Comparison of ENCODE assay signal across 27 cellular contexts in the genomic region with DNA sequence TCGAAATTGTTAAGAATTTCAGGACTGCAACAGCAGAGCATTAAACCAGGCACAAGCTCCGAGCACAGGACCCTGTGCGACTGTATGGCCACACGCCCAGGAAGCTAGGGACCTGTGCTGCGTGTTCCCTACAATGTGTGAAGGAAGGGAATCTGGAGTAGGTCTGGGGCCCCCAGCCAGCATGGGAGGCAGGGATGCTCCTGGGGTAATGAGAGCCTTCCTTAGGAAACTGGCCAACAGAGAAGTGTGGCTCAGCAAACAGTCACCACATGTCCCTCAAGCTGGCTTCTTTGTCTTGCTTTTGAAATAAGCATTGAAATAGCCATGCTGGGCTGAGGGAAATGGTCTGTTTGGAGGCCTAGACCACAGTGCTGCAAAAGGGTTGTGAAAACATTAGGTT. TPM values are rescaled to one million over a fixed set of nuclear protein-coding genes. Genes with fewer than 3 reads are reported as not detected.
DNase-seq lines count a peak whose midpoint lies in the region; TF ChIP-seq lines count a peak whose summit lies in the region.
"Had no signal": no experiment of that assay in that cellular context is flagged by ENCODE, and none has a peak within 500 bp of the region (broad histone marks: within the 10 kb centered on the region; RNA-seq: fewer than 3 reads in every experiment).

No MANE protein-coding gene starts in this region.

- intact Hi-C loops in posterior vena cava (cut with DNase I): no loop called here

- no peak for TF ChIP-seq CTCF in Peyer's patch (IDR thresholded peaks at IDR 0.05)
- no peak for TF ChIP-seq CTCF in type B pancreatic cell (conservative IDR thresholded peaks at IDR 0.05)
- TF ChIP-seq CTCF in coronary artery (IDR thresholded peaks at IDR 0.05): no peak

- peaks cover 10% of the 10 kb centered on the region for H3K36me3 Mint-ChIP-seq in type B pancreatic cell
- H3K36me3 Mint-ChIP-seq: CD4-positive, alpha-beta memory T cell; naive thymus-derived CD8-positive, alpha-beta T cell had no signal

- no peaks in the 10 kb centered on the region for H3K9me3 Mint-ChIP-seq in type B pancreatic cell
- H3K9me3 Mint-ChIP-seq: activated CD4-positive, alpha-beta T cell treated with anti-CD3 and anti-CD28 coated beads, Interleukin-2, amount 10 ng/mL, durations not matched to agents 7 days and 5 days; activated T-cell treated with anti-CD3 and anti-CD28 coated beads, Interleukin-2, amount 50 U/mL, for 4 hours; CD4-positive, alpha-beta memory T cell; naive thymus-derived CD8-positive, alpha-beta T cell had no signal

- peak overlapping the region; percentile 41 for H3K9ac ChIP-seq in mucosa of stomach (ENCODE audit: low read length)

- H3K4me3 ChIP-seq in Peyer's patch (no peak overlapping the region), mucosa of stomach (ENCODE audit: low read length) (no peak overlapping the region), coronary artery (no peak overlapping the region)
- H3K4me3 ChIP-seq: left lung, vagina had no signal

- no peaks in the 10 kb centered on the region for H3K9me3 ChIP-seq in Peyer's patch
- no peaks in the 10 kb centered on the region for H3K9me3 ChIP-seq in mucosa of stomach (ENCODE audit: control insufficient read depth, low read length)
- H3K9me3 ChIP-seq: left lung, vagina had no signal

- TF ChIP-seq POLR2A in Peyer's patch (IDR thresholded peaks at IDR 0.05): no peak

- peaks cover 17% of the 10 kb centered on the region for H3K4me1 Mint-ChIP-seq in type B pancreatic cell (ENCODE audit: unreplicated experiment)
- H3K4me1 Mint-ChIP-seq: activated CD4-positive, alpha-beta T cell treated with anti-CD3 and anti-CD28 coated beads, Interleukin-2, amount 10 ng/mL, durations not matched to agents 7 days and 5 days; CD4-positive, alpha-beta memory T cell had no signal

- peak overlapping the region; percentile 24 for H3K27ac Mint-ChIP-seq in type B pancreatic cell
- H3K27ac Mint-ChIP-seq: activated CD4-positive, alpha-beta T cell treated with anti-CD3 and anti-CD28 coated beads, Interleukin-2, amount 10 ng/mL, durations not matched to agents 7 days and 5 days; CD4-positive, alpha-beta memory T cell; naive thymus-derived CD8-positive, alpha-beta T cell had no signal

- peak overlapping the region in 3 of 4 donors; percentile 14 to 71 (median 25) for H3K27ac ChIP-seq in Peyer's patch
- H3K27ac ChIP-seq in coronary artery: no peak overlapping the region
- H3K27ac ChIP-seq: left lung, vagina had no signal

- no peaks in the 10 kb centered on the region for H3K27me3 Mint-ChIP-seq in type B pancreatic cell
- H3K27me3 Mint-ChIP-seq: activated CD4-positive, alpha-beta T cell treated with anti-CD3 and anti-CD28 coated beads, Interleukin-2, amount 10 ng/mL, durations not matched to agents 7 days and 5 days had no signal

- DNase-seq in NCI-H2029 treated with DMSO at 0.1 percent for 48 hours (lab: John Stamatoyannopoulos, UW): peak; percentile 14
- DNase-seq in NCI-H2029 (lab: John Stamatoyannopoulos, UW): no peak
- no peak for DNase-seq in Peyer's patch
- DNase-seq in type B pancreatic cell (ENCODE audit: extremely low spot score, unreplicated experiment): no peak
- no peak for DNase-seq in ureter (ENCODE audit: low spot score)
- DNase-seq in posterior vena cava (ENCODE audit: low spot score): no peak
- DNase-seq in coronary artery (ENCODE audit: low spot score): no peak
- DNase-seq: activated CD4-positive, alpha-beta T cell treated with anti-CD3 and anti-CD28 coated beads, Interleukin-2, amount 10 ng/mL, durations not matched to agents 7 days and 5 days; activated naive CD4-positive, alpha-beta T cell; activated T-cell treated with anti-CD3 and anti-CD28 coated beads, Interleukin-2, amount 50 U/mL, for 4 hours; CD4-positive, alpha-beta memory T cell; cerebellar nuclear complex; GDM1; HCEC 1CT; KBM-7; left lung; MM.1S; naive thymus-derived CD8-positive, alpha-beta T cell; NCI-H1436; retina; stimulated activated CD4-positive, alpha-beta T cell treated with anti-CD3 and anti-CD28 coated beads, Interleukin-2, amount 100 ng/mL, for 24 hours; T1000 had no signal

- H3K4me1 ChIP-seq in Peyer's patch (peaks cover 0 to 51% (median 16%) of the 10 kb centered on the region in 4 donors), mucosa of stomach (ENCODE audit: control insufficient read depth, insufficient read depth, low read length) (peaks cover 71% of the 10 kb centered on the region)
- H3K4me1 ChIP-seq: vagina had no signal

- H3K4me3 Mint-ChIP-seq in type B pancreatic cell: no peak overlapping the region
- H3K4me3 Mint-ChIP-seq: activated CD4-positive, alpha-beta T cell treated with anti-CD3 and anti-CD28 coated beads, Interleukin-2, amount 10 ng/mL, durations not matched to agents 7 days and 5 days; activated T-cell treated with anti-CD3 and anti-CD28 coated beads, Interleukin-2, amount 50 U/mL, for 4 hours had no signal

- H3K36me3 ChIP-seq in Peyer's patch (no peaks in the 10 kb centered on the region), mucosa of stomach (ENCODE audit: control insufficient read depth, insufficient read depth, low read length) (no peaks in the 10 kb centered on the region)
- H3K36me3 ChIP-seq: left lung, vagina had no signal

- no peaks in the 10 kb centered on the region for H3K27me3 ChIP-seq in Peyer's patch
- H3K27me3 ChIP-seq in mucosa of stomach (ENCODE audit: control insufficient read depth, insufficient read depth, low read length): no peaks in the 10 kb centered on the region
- H3K27me3 ChIP-seq: left lung, vagina had no signal

RNA-seq across cellular contexts. Expression of a gene that starts 8.2 kb away (rescaled TPM):
- total RNA-seq in Peyer's patch (10 to 100 TPM; 49.3 to 79.5 (median 50.1) TPM), type B pancreatic cell (ENCODE audit: low replicate concordance) (21.7 and 59.8 TPM in 2 replicates), ureter (56.4 TPM), posterior vena cava (1 to 10 TPM; 3.2 to 4.1 TPM)
- total RNA-seq: A172; activated CD4-positive, alpha-beta T cell treated with anti-CD3 and anti-CD28 coated beads, Interleukin-2, amount 10 ng/mL, durations not matched to agents 7 days and 5 days; HT1080; osteocyte had no signal

RNA-seq across cellular contexts. Expression of a gene that starts 41.1 kb away (rescaled TPM):
- total RNA-seq in Peyer's patch: not detected
- not detected in 2 replicates for total RNA-seq in type B pancreatic cell (ENCODE audit: low replicate concordance)
- not detected for total RNA-seq in ureter
- not detected for total RNA-seq in posterior vena cava
- total RNA-seq: A172; activated CD4-positive, alpha-beta T cell treated with anti-CD3 and anti-CD28 coated beads, Interleukin-2, amount 10 ng/mL, durations not matched to agents 7 days and 5 days; activated T-cell treated with anti-CD3 and anti-CD28 coated beads, Interleukin-2, amount 50 U/mL, for 4 hours; CD4-positive, alpha-beta memory T cell; HT1080; left lung; naive thymus-derived CD8-positive, alpha-beta T cell; osteocyte; vagina had no signal

Comparison
In these comparisons a context has a peak if more than half of its experiments do, and no peak if none do; other contexts are left out.
1. H3K27ac ChIP-seq: peak in Peyer's patch (3 of 4); none in coronary artery (0 of 2).